Comparison of ENCODE assay signal across 20 cellular contexts in genomic region chr4:66568431-66568830, GRCh38.
A peak's percentile ranks its signal among the peaks of the same experiment; 100 is the strongest.
DNase-seq lines count a peak whose midpoint lies in the region; ATAC-seq, FAIRE-seq and TF ChIP-seq lines count a peak whose summit lies in the region.
"Had no signal": no experiment of that assay in that cellular context is flagged by ENCODE, and none has a peak within 500 bp of the region (broad histone marks: within the 10 kb centered on the region; RNA-seq: fewer than 3 reads in every experiment).

No MANE protein-coding gene starts in this region.

- no peak for ATAC-seq in A549
- ATAC-seq: CD8-positive, alpha-beta T cell had no signal

- FAIRE-seq in A549 (lab: Jason Lieb, UNC), result no peak
- FAIRE-seq: D721Med, G401.6, GM12891 had no signal

- WGBS in A549 (ENCODE audit: missing lambda C conversion rate), result 93% methylated on average over 3 of the region's 3 CpGs

- peak overlapping the region; percentile 37 for H3K27ac ChIP-seq in 22Rv1
- peak overlapping the region in 1 of 2 experiments; percentile 60; a peak in 1 of 6 replicates for H3K27ac ChIP-seq in A549
- peak overlapping the region; percentile 77 for H3K27ac ChIP-seq in VCaP
- H3K27ac ChIP-seq: BLaER1 treated with 17β-estradiol and CSF1 and Interleukin-3, amounts not matched to agents 10 nM and 100 nM; C4-2B had no signal

- TF ChIP-seq POLR2A in A549 (IDR thresholded peaks at IDR 0.05; ENCODE audit: low read length), result no peak

- POLR2A ChIA-PET in A549 (lab: Yijun Ruan, JAX), result no interaction called here

- H3K9me3 ChIP-seq in A549 (no peaks in the 10 kb centered on the region), MG63 (no peaks in the 10 kb centered on the region)
- H3K9me3 ChIP-seq: BLaER1 treated with 17β-estradiol and CSF1 and Interleukin-3, amounts not matched to agents 10 nM and 100 nM; Caco-2 had no signal

- TF ChIP-seq EP300 in A549 (IDR thresholded peaks at IDR 0.05), result no peak

- H3K27me3 ChIP-seq in MG63, result no peaks in the 10 kb centered on the region
- H3K27me3 ChIP-seq: BLaER1 treated with 17β-estradiol and CSF1 and Interleukin-3, amounts not matched to agents 10 nM and 100 nM had no signal

- peaks cover 39% of the 10 kb centered on the region for H3K4me1 ChIP-seq in A549
- H3K4me1 ChIP-seq: BLaER1 treated with 17β-estradiol and CSF1 and Interleukin-3, amounts not matched to agents 10 nM and 100 nM had no signal

- CTCF ChIA-PET in A549 (lab: Yijun Ruan, JAX), result no interaction called here

- TF ChIP-seq RAD21 in A549 (conservative IDR thresholded peaks at IDR 0.05 in 1 of 2, IDR thresholded peaks at IDR 0.05 in 1 of 2), result no peak

- H3K4me2 ChIP-seq in A549, result no peak overlapping the region
- H3K4me2 ChIP-seq: BLaER1 treated with 17β-estradiol and CSF1 and Interleukin-3, amounts not matched to agents 10 nM and 100 nM had no signal

- TF ChIP-seq CTCF in 22Rv1 (IDR thresholded peaks at IDR 0.05), result no peak
- no peak for TF ChIP-seq CTCF in A549 (IDR thresholded peaks at IDR 0.05)
- no peak for TF ChIP-seq CTCF in VCaP (conservative IDR thresholded peaks at IDR 0.05)
- no peak for TF ChIP-seq CTCF in epithelial cell of esophagus (IDR thresholded peaks at IDR 0.05; ENCODE audit: insufficient read depth, low read depth, low read length, missing control alignments)

- no peak for DNase-seq in A549 (ENCODE audit: low read depth in 1 of 2, low spot score in 1 of 2)
- DNase-seq in epithelial cell of esophagus (ENCODE audit: low read depth), result peak; percentile 36
- DNase-seq in 8988T, result no peak
- no peak for DNase-seq in MG63
- no peak for DNase-seq in activated naive CD4-positive, alpha-beta T cell treated with anti-CD3 and anti-CD28 coated beads, Interleukin-2, amount 50 U/mL, for 16 hours
- no peak for DNase-seq in NCI-H1417 (lab: John Stamatoyannopoulos, UW)
- DNase-seq: AML-193; Caco-2; Calu3; CD4-positive, alpha-beta T cell; CD8-positive, alpha-beta T cell; DMS79 treated with DMSO at 0.1 percent for 48 hours; GF-D8 had no signal

- no peaks in the 10 kb centered on the region for H3K36me3 ChIP-seq in MG63
- H3K36me3 ChIP-seq: BLaER1 treated with 17β-estradiol and CSF1 and Interleukin-3, amounts not matched to agents 10 nM and 100 nM had no signal

- H3K4me3 ChIP-seq in A549 (no peak overlapping the region), epithelial cell of esophagus (ENCODE audit: low read length) (no peak overlapping the region), MG63 (no peak overlapping the region)
- H3K4me3 ChIP-seq: BLaER1 treated with 17β-estradiol and CSF1 and Interleukin-3, amounts not matched to agents 10 nM and 100 nM had no signal

TF ChIP-seq in A549, 52 proteins besides CTCF, POLR2A, EP300 and RAD21:
- peak; percentile 57 for TF ChIP-seq MAFK (IDR thresholded peaks at IDR 0.05; ENCODE audit: partially characterized antibody)
- no peak for TF ChIP-seq BHLHE40 (IDR thresholded peaks at IDR 0.05; ENCODE audit: low read depth, low read length)
TF ChIP-seq in A549: peak in this region for 1.
